ENCODE assay signal across 1 cellular context in the genomic region with DNA sequence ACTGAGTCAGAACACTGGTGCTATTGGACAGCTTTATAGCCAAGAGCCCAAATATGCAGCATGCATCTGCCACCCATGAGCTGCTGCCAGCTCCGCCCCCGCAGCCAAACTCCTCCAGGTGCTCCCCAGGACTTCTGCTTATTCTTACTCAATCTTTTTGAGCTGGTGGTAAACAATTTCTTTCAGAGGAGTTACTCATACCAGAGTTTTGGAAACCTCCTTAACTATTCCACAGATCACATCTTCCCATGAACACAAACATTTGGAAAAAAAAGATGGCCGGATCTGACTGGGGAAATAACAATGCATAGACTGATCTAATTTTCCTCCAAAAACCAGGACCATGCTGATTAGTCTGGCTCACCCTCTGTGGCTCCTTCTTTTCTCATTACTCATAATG.
TF ChIP-seq lines count a peak whose summit lies in the region.

No MANE protein-coding gene starts in this region.

TF ChIP-seq in IMR-90, 13 proteins besides CTCF, POLR2A, EP300 and RAD21:
- TF ChIP-seq MXI1 (IDR thresholded peaks at IDR 0.05; ENCODE audit: borderline replicate concordance, low read depth, low read length) (no peak), CEBPB (IDR thresholded peaks at IDR 0.05; ENCODE audit: low read depth, low read length) (0 out of 2 replicates have a peak, but pooled peaks have one; percentile 9), MAFK (IDR thresholded peaks at IDR 0.05; ENCODE audit: low read depth, low read length) (no peak)
